ENCODE assay signal across 18 cellular contexts in the genomic region with DNA sequence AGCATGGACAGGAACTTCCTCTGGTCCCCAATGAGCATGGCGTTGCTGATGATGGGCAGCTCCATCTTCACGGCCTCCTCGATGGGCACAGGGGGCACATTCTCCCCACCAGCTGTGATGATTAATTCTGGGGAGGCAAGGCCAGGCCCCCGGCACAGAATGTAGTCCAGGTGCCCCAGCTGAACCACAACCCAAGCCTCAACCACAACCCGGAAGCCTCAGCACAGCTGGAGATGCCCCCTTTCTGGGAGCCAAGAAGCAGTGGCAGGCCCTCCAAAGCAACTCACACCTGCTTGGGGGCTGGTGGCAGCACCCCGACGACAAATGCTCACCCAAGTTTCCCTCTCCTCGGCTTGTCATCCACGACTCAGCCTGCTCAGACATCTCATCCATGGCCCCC. TPM values are rescaled to one million over a fixed set of nuclear protein-coding genes. Genes with fewer than 3 reads are reported as not detected.
DNase-seq lines count a peak whose midpoint lies in the region; ATAC-seq and TF ChIP-seq lines count a peak whose summit lies in the region.
"Had no signal": no experiment of that assay in that cellular context is flagged by ENCODE, and none has a peak within 500 bp of the region (broad histone marks: within the 10 kb centered on the region; RNA-seq: fewer than 3 reads in every experiment).

No MANE protein-coding gene starts in this region.

- no peaks in the 10 kb centered on the region for H3K27me3 Mint-ChIP-seq in activated T-helper 17 cell treated with anti-CD3 and anti-CD28 coated beads, Interleukin-2, amount 50 U/mL, for 72 hours
- H3K27me3 Mint-ChIP-seq in T-helper 17 cell, result no peaks in the 10 kb centered on the region

- DNase-seq in GDM1 (lab: John Stamatoyannopoulos, UW), result peak; percentile 53
- peak; percentile 94 for DNase-seq in Jurkat, Clone E6-1 (ENCODE audit: low read depth, low spot score)
- DNase-seq in spleen, result peak; percentile 80
- DNase-seq in T-helper 17 cell, result no peak
- no peak for DNase-seq in ascending aorta (ENCODE audit: low spot score in 2 of 2)
- DNase-seq in SIG-M5 treated with dmso at 0.1 percent for 504 hours (lab: John Stamatoyannopoulos, UW; ENCODE audit: unreplicated experiment), result no peak
- DNase-seq: activated T-cell treated with anti-CD3 and anti-CD28 coated beads, Interleukin-2, amount 50 U/mL, for 4 hours; erythroblast; HFFc6; Kasumi-1; NCI-H2029; NCI-H526; nucleus accumbens had no signal

- H3K9me3 ChIP-seq in spleen (no peaks in the 10 kb centered on the region), T-helper 17 cell (ENCODE audit: control insufficient read depth, low read length, poor library complexity, severe bottlenecking) (no peaks in the 10 kb centered on the region), ascending aorta (no peaks in the 10 kb centered on the region)
- H3K9me3 ChIP-seq: vagina had no signal

- H3K36me3 ChIP-seq in spleen (peaks cover 0 to 35% (median 21%) of the 10 kb centered on the region in 6 donors), ascending aorta (peaks cover 28 to 35% of the 10 kb centered on the region in 2 donors)

- H3K4me1 ChIP-seq in spleen (peaks cover 15 to 64% (median 47%) of the 10 kb centered on the region in 6 donors), ascending aorta (no peaks in the 10 kb centered on the region)
- H3K4me1 ChIP-seq: vagina had no signal

- TF ChIP-seq CTCF in spleen (IDR thresholded peaks at IDR 0.05 in 8 of 11, conservative IDR thresholded peaks at IDR 0.05 in 3 of 11) (no peak), ascending aorta (IDR thresholded peaks at IDR 0.05) (no peak)

- H3K4me3 Mint-ChIP-seq in activated T-helper 17 cell treated with anti-CD3 and anti-CD28 coated beads, Interleukin-2, amount 50 U/mL, for 72 hours, result no peak overlapping the region
- no peak overlapping the region for H3K4me3 Mint-ChIP-seq in T-helper 17 cell
- H3K4me3 Mint-ChIP-seq: activated T-cell treated with anti-CD3 and anti-CD28 coated beads, Interleukin-2, amount 50 U/mL, for 4 hours; HFFc6 had no signal

- no peaks in the 10 kb centered on the region for H3K4me1 Mint-ChIP-seq in activated T-helper 17 cell treated with anti-CD3 and anti-CD28 coated beads, Interleukin-2, amount 50 U/mL, for 72 hours
- H3K4me1 Mint-ChIP-seq in T-helper 17 cell, result peaks cover 21% of the 10 kb centered on the region

- H3K36me3 Mint-ChIP-seq in activated T-helper 17 cell treated with anti-CD3 and anti-CD28 coated beads, Interleukin-2, amount 50 U/mL, for 72 hours (ENCODE audit: low read depth), result peaks cover 34% of the 10 kb centered on the region
- peaks cover 4% of the 10 kb centered on the region for H3K36me3 Mint-ChIP-seq in T-helper 17 cell (ENCODE audit: low read depth)

- no peak overlapping the region for H3K4me3 ChIP-seq in Jurkat, Clone E6-1 (ENCODE audit: low read length)
- H3K4me3 ChIP-seq in spleen (no peak overlapping the region), ascending aorta (no peak overlapping the region)
- H3K4me3 ChIP-seq: coronary artery, vagina had no signal

- H3K9me3 Mint-ChIP-seq in activated T-helper 17 cell treated with anti-CD3 and anti-CD28 coated beads, Interleukin-2, amount 50 U/mL, for 72 hours, result no peaks in the 10 kb centered on the region
- H3K9me3 Mint-ChIP-seq: activated T-cell treated with anti-CD3 and anti-CD28 coated beads, Interleukin-2, amount 50 U/mL, for 4 hours; HFFc6 had no signal

- H3K27ac ChIP-seq in spleen, result peak overlapping the region in 3 of 8 donors; percentile 34 to 81 (median 79)
- no peak overlapping the region for H3K27ac ChIP-seq in ascending aorta
- H3K27ac ChIP-seq: C4-2B, coronary artery, vagina had no signal

- WGBS in spleen, 5 donors, result 19 to 51% (median 37%) methylated on average over 9 of the region's 9 CpGs

- H3K27ac Mint-ChIP-seq in activated T-helper 17 cell treated with anti-CD3 and anti-CD28 coated beads, Interleukin-2, amount 50 U/mL, for 72 hours, result peak overlapping the region; percentile 6
- H3K27ac Mint-ChIP-seq in T-helper 17 cell, result no peak overlapping the region
- H3K27ac Mint-ChIP-seq: HFFc6 had no signal

- intact Hi-C loops in spleen (cut with DNase I; ENCODE audit: low total_unique reads) (no loop called here), ascending aorta (cut with DNase I) (no loop called here)

- H3K27me3 ChIP-seq in spleen (replicated peaks in 1 of 7), result no peaks in the 10 kb centered on the region
- H3K27me3 ChIP-seq in ascending aorta, result no peaks in the 10 kb centered on the region
- H3K27me3 ChIP-seq: vagina had no signal

- no peak for ATAC-seq in activated T-helper 17 cell treated with anti-CD3 and anti-CD28 coated beads, Interleukin-2, amount 50 U/mL, for 72 hours (replicated peaks)
- ATAC-seq in T-helper 17 cell, result no peak

- TF ChIP-seq POLR2A in spleen (IDR thresholded peaks at IDR 0.05), result no peak

RNA-seq across cellular contexts. Expression of gene IDH3A, which starts 25.2 kb away (rescaled TPM):
- 116 TPM for polyA plus RNA-seq in Jurkat, Clone E6-1 (2012; ENCODE audit: insufficient read depth, insufficient read length)
- total RNA-seq in activated T-helper 17 cell treated with anti-CD3 and anti-CD28 coated beads, Interleukin-2, amount 50 U/mL, for 72 hours, result 100 to 1,000 TPM in 1 of 2 donors, 10 to 100 TPM in 1; 61.9 to 176 TPM
- 10 to 100 TPM; 63.9 to 90.7 (median 74.0) TPM for total RNA-seq in spleen
- polyA plus RNA-seq in spleen, result 10 to 100 TPM; 27.6 to 36.5 (median 31.7) TPM
- total RNA-seq in T-helper 17 cell, result 10 to 100 TPM; 37.8 to 51.2 TPM
- 17.7 TPM for total RNA-seq in ascending aorta

RNA-seq across cellular contexts. Expression of gene CIB2, which starts 43.2 kb away (rescaled TPM):
- polyA plus RNA-seq in Jurkat, Clone E6-1 (2012; ENCODE audit: insufficient read depth, insufficient read length), result 30.8 TPM
- total RNA-seq in activated T-helper 17 cell treated with anti-CD3 and anti-CD28 coated beads, Interleukin-2, amount 50 U/mL, for 72 hours, result 1 to 10 TPM in 1 of 2 donors, under 1 TPM in 1; 0.65 to 1.7 TPM
- 1 to 10 TPM; 1.0 to 5.0 (median 3.5) TPM for total RNA-seq in spleen
- polyA plus RNA-seq in spleen, result 1 to 10 TPM; 1.7 to 3.2 (median 3.1) TPM
- total RNA-seq in T-helper 17 cell, result under 1 TPM; 0.63 to 0.65 TPM
- 6.7 TPM for total RNA-seq in ascending aorta

RNA-seq across cellular contexts. Expression of gene ACSBG1, which starts 60.0 kb away (rescaled TPM):
- polyA plus RNA-seq in Jurkat, Clone E6-1 (2012; ENCODE audit: insufficient read depth, insufficient read length), result not detected
- not detected for total RNA-seq in activated T-helper 17 cell treated with anti-CD3 and anti-CD28 coated beads, Interleukin-2, amount 50 U/mL, for 72 hours
- total RNA-seq in spleen (under 1 TPM in 3 of 7 donors, not detected in 4; 0.16 to 0.26 (median 0.23) TPM), T-helper 17 cell (1 to 10 TPM in 1 of 2 donors, under 1 TPM in 1; 0.05 to 1.1 TPM), ascending aorta (not detected)
- under 1 TPM; 0.19 to 0.33 (median 0.28) TPM for polyA plus RNA-seq in spleen
- total RNA-seq: activated T-cell treated with anti-CD3 and anti-CD28 coated beads, Interleukin-2, amount 50 U/mL, for 4 hours; HFFc6; mesenteric fat pad had no signal

Comparison
In these comparisons a context has a peak if more than half of its experiments do, and no peak if none do; other contexts are left out.
1. DNase-seq: peak in GDM1 (single experiment), Jurkat, Clone E6-1 (single experiment) and spleen (single experiment); none in T-helper 17 cell (0 of 3), ascending aorta (0 of 2) and SIG-M5 treated with dmso at 0.1 percent for 504 hours (single experiment).